Comparison of ENCODE assay signal across 1 cellular context in genomic region chr6:82178759-82179112, GRCh38.
TF ChIP-seq lines count a peak whose summit lies in the region.

No MANE protein-coding gene starts in this region.

TF ChIP-seq in IMR-90, 13 proteins besides CTCF, POLR2A, EP300 and RAD21:
- TF ChIP-seq ELK1 (IDR thresholded peaks at IDR 0.05; ENCODE audit: borderline replicate concordance, low read depth, low read length) (no peak), USF2 (IDR thresholded peaks at IDR 0.05; ENCODE audit: low read depth, low read length) (no peak), MAZ (IDR thresholded peaks at IDR 0.05; ENCODE audit: borderline replicate concordance, low read depth, low read length) (no peak), CHD1 (IDR thresholded peaks at IDR 0.05; ENCODE audit: low read depth, low read length) (no peak), NFE2L2 (IDR thresholded peaks at IDR 0.05; ENCODE audit: low read depth, low read length) (no peak), CEBPB (IDR thresholded peaks at IDR 0.05; ENCODE audit: low read depth, low read length) (no peak), RFX5 (IDR thresholded peaks at IDR 0.05; ENCODE audit: low read depth, low read length) (no peak), BHLHE40 (IDR thresholded peaks at IDR 0.05; ENCODE audit: low read depth, low read length) (no peak), SMC3 (IDR thresholded peaks at IDR 0.05; ENCODE audit: low read depth, low read length) (no peak), MAFK (IDR thresholded peaks at IDR 0.05; ENCODE audit: low read depth, low read length) (no peak), MXI1 (IDR thresholded peaks at IDR 0.05; ENCODE audit: borderline replicate concordance, low read depth, low read length) (no peak), RCOR1 (IDR thresholded peaks at IDR 0.05; ENCODE audit: insufficient replicate concordance, low read length) (no peak), FOS (IDR thresholded peaks at IDR 0.05; ENCODE audit: low read depth, low read length) (no peak)
